13 cellular contexts compared by ENCODE assay signal in genomic region chr19:17475011-17475540, GRCh38. TPM values are rescaled to one million over a fixed set of nuclear protein-coding genes. Genes with fewer than 3 reads are reported as not detected.
DNase-seq lines count a peak whose midpoint lies in the region; ATAC-seq and TF ChIP-seq lines count a peak whose summit lies in the region.
"Not testable (repeated sequence)": the region's sequence is repeated elsewhere in the genome, so short reads cannot be mapped to it uniquely, and the experiment has no call there.
"Had no signal": no experiment of that assay in that cellular context is flagged by ENCODE, and none has a peak within 500 bp of the region (broad histone marks: within the 10 kb centered on the region; RNA-seq: fewer than 3 reads in every experiment).

No MANE protein-coding gene starts in this region.

- peaks cover 60% of the 10 kb centered on the region for H3K4me1 ChIP-seq in left ventricle myocardium inferior
- peaks cover 10 to 24% of the 10 kb centered on the region in 2 donors for H3K4me1 ChIP-seq in muscle layer of duodenum (ENCODE audit: control insufficient read depth in 1 of 2, insufficient read depth in 2 of 2, low read length in 2 of 2)
- not testable (repeated sequence) for H3K4me1 ChIP-seq in prostate gland (replicated peaks)
- peaks cover 19% of the 10 kb centered on the region for H3K4me1 ChIP-seq in stomach smooth muscle (ENCODE audit: control insufficient read depth, insufficient read depth, low read length)
- peaks cover 21% of the 10 kb centered on the region for H3K4me1 ChIP-seq in upper lobe of right lung

- ATAC-seq in upper lobe of right lung, result not testable (repeated sequence)

- not testable (repeated sequence) for H3K9ac ChIP-seq in stomach smooth muscle (ENCODE audit: low read length in 2 of 2)

- H3K27ac ChIP-seq in angular gyrus (ENCODE audit: low read depth, low read length) (peak overlapping the region; percentile 99), coronary artery (peak overlapping the region; percentile 62 to 72), left ventricle myocardium inferior (replicated peaks) (peak overlapping the region; percentile 80), muscle layer of duodenum (ENCODE audit: low read length) (peak overlapping the region; percentile 54), prostate gland (peak overlapping the region; percentile 70 to 74), stomach smooth muscle (ENCODE audit: low read length) (peak overlapping the region; percentile 24), upper lobe of right lung (peak overlapping the region; percentile 73)

- not testable (repeated sequence) for H3K9me3 ChIP-seq in left ventricle myocardium inferior (replicated peaks); muscle layer of duodenum (ENCODE audit: control insufficient read depth in 1 of 2, low read length in 2 of 2); prostate gland; stomach smooth muscle (ENCODE audit: control insufficient read depth in 2 of 2, low read length in 2 of 2); upper lobe of right lung

- not testable (repeated sequence) for H3K9me3 Mint-ChIP-seq in HFFc6

- not testable (repeated sequence) for H3K27me3 ChIP-seq in left ventricle myocardium inferior (ENCODE audit: low read depth); muscle layer of duodenum (ENCODE audit: low read depth, low read length); prostate gland (replicated peaks; ENCODE audit: insufficient read depth); stomach smooth muscle (ENCODE audit: control insufficient read depth in 1 of 2, insufficient read depth in 2 of 2, low read length in 2 of 2); upper lobe of right lung

- H3K27me3 Mint-ChIP-seq in HFFc6 (ENCODE audit: insufficient read depth), result not testable (repeated sequence)

- peaks cover 61% of the 10 kb centered on the region for H3K4me1 Mint-ChIP-seq in HFFc6 (ENCODE audit: low read depth)

- peak overlapping the region; percentile 17 for H3K4me3 ChIP-seq in coronary artery
- not testable (repeated sequence) for H3K4me3 ChIP-seq in left ventricle myocardium inferior; muscle layer of duodenum (ENCODE audit: low read depth in 1 of 2, low read length in 2 of 2); prostate gland; stomach smooth muscle (ENCODE audit: low read length in 2 of 2); upper lobe of right lung

- peak overlapping the region; percentile 38; the same call in 1 of the 2 replicates for H3K4me3 Mint-ChIP-seq in HFFc6

- not testable (repeated sequence) for DNase-seq in HFFc6; coronary artery (ENCODE audit: low spot score); left ventricle myocardium inferior; prostate gland (ENCODE audit: low spot score); upper lobe of right lung

- TF ChIP-seq POLR2A in prostate gland (IDR thresholded peaks at IDR 0.05), result not testable (repeated sequence)

- TF ChIP-seq CTCF in HFFc6 (IDR thresholded peaks at IDR 0.05); coronary artery (IDR thresholded peaks at IDR 0.05); left ventricle myocardium inferior (IDR thresholded peaks at IDR 0.05; ENCODE audit: borderline replicate concordance); prostate gland (IDR thresholded peaks at IDR 0.05); upper lobe of right lung (IDR thresholded peaks at IDR 0.05): not testable (repeated sequence)

- 70% methylated on average over 6 of the region's 6 CpGs for WGBS in prostate gland

- peaks cover 13% of the 10 kb centered on the region for H3K36me3 ChIP-seq in left ventricle myocardium inferior
- H3K36me3 ChIP-seq in muscle layer of duodenum (ENCODE audit: control insufficient read depth in 1 of 2, insufficient read depth in 2 of 2, low read length in 2 of 2); prostate gland; stomach smooth muscle (ENCODE audit: control insufficient read depth in 2 of 2, insufficient read depth in 2 of 2, low read length in 2 of 2); upper lobe of right lung: not testable (repeated sequence)

- H3K27ac Mint-ChIP-seq in HFFc6, result peak overlapping the region; percentile 77

- not testable (repeated sequence) for H3K36me3 Mint-ChIP-seq in HFFc6 (ENCODE audit: low read depth)

- intact Hi-C loops in left ventricle myocardium inferior (cut with micrococcal nuclease); prostate gland (cut with DNase I); upper lobe of right lung (cut with DNase I): not testable (repeated sequence)

RNA-seq across cellular contexts. Expression of gene SLC27A1, which starts 4.8 kb away (rescaled TPM):
- 10 to 100 TPM; 11.5 to 14.9 (median 13.6) TPM for total RNA-seq in HFFc6 (2021; fragmentation: NEBNext Ultra II Directional; extraction: Animal tissue kit (Norgen Biotek cat#: 25700))
- total RNA-seq in left ventricle myocardium inferior (59.3 TPM), prostate gland (10 to 100 TPM; 73.3 to 78.7 TPM), upper lobe of right lung (27.8 TPM)

RNA-seq across cellular contexts. Expression of gene NXNL1, which starts 14.3 kb away (rescaled TPM):
- not detected for total RNA-seq in HFFc6 (2021; fragmentation: NEBNext Ultra II Directional; extraction: Animal tissue kit (Norgen Biotek cat#: 25700))
- total RNA-seq in left ventricle myocardium inferior, result 0.33 TPM
- not detected for total RNA-seq in prostate gland
- not detected for total RNA-seq in upper lobe of right lung
- total RNA-seq: activated T-helper 17 cell treated with anti-CD3 and anti-CD28 coated beads, Interleukin-2, amount 50 U/mL, for 72 hours; dermis microvascular lymphatic vessel endothelial cell; fibroblast of lung; left colon; occipital lobe had no signal

RNA-seq across cellular contexts. Expression of gene TMEM221, which starts 26.6 kb away (rescaled TPM):
- total RNA-seq in HFFc6 (2021; fragmentation: NEBNext Ultra II Directional; extraction: Animal tissue kit (Norgen Biotek cat#: 25700)), result not detected
- total RNA-seq in left ventricle myocardium inferior (0.14 TPM), prostate gland (1 to 10 TPM; 1.4 to 1.7 TPM), upper lobe of right lung (not detected)
- total RNA-seq: activated T-helper 17 cell treated with anti-CD3 and anti-CD28 coated beads, Interleukin-2, amount 50 U/mL, for 72 hours; dermis microvascular lymphatic vessel endothelial cell had no signal

RNA-seq across cellular contexts. Expression of gene PGLS, which starts 36.4 kb away (rescaled TPM):
- total RNA-seq in HFFc6 (2021; fragmentation: NEBNext Ultra II Directional; extraction: Animal tissue kit (Norgen Biotek cat#: 25700)), result 100 to 1,000 TPM in 1 of 6 experiments, 10 to 100 TPM in 5; 90.6 to 101 (median 95.2) TPM
- total RNA-seq in left ventricle myocardium inferior, result 19.9 TPM
- total RNA-seq in prostate gland, result 100 to 1,000 TPM; 120 to 129 TPM
- 78.0 TPM for total RNA-seq in upper lobe of right lung

RNA-seq across cellular contexts. Expression of gene MVB12A, which starts 55.2 kb away (rescaled TPM):
- total RNA-seq in HFFc6 (2021; fragmentation: NEBNext Ultra II Directional; extraction: Animal tissue kit (Norgen Biotek cat#: 25700)), result 10 to 100 TPM; 45.2 to 49.2 (median 47.2) TPM
- 19.6 TPM for total RNA-seq in left ventricle myocardium inferior
- 10 to 100 TPM; 71.2 to 75.7 TPM for total RNA-seq in prostate gland
- total RNA-seq in upper lobe of right lung, result 36.3 TPM

Comparison
In these comparisons a context has a peak if more than half of its experiments do, and no peak if none do; other contexts are left out.
1. H3K27ac ChIP-seq: peak in every context shown above with its lines; median percentile 99 in angular gyrus; 80 in left ventricle myocardium inferior; 73 in upper lobe of right lung; 72 in prostate gland; 67 in coronary artery; 54 in muscle layer of duodenum; 24 in stomach smooth muscle.